Comparison of ENCODE assay signal across 1 cellular context in the genomic region with DNA sequence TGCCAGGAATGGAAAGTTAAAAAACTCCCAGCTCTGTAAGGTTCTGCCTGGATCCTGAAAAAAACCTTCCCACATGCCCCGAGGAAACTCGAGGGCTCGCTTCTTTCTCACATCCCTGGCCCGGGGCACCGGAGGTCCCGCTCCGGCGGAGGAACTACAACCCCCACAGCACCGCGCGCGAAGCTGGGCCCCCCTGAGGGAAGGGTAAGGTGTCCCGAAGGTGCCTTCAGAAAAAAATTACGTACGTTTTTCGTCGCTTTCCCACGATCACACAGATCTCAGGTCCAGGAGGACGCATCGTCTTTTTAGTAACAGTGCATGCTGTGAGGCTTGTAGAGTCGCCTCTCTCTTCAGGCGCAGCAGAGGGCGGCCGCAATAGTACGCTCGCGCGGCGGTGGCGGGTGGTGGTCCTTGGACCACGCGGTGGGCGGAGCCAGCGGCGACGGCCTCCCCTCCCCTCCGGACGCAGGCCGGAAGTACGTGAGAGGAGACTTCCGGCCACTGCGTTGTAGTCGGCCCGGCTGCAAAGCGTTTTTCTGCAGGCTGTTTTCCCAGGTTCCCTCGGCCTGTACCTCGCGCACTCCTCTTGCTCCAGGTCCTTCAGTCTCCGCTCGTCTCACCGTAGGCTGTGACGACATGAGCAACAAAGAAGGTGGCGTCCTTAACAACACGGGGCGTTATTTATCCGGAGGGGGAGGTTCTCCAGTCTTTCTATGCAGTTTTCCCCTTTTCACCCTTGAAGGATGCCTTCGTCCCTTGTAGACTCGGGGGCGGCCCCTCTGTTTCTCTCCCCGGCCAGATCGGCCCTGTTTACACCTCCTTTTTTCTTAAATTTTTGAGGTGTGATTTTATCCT.
TF ChIP-seq lines count a peak whose summit lies in the region.

Gene TSNAX (plus strand): TSS at position 495 of the 855 bp plus-strand sequence. CDS start 142 bp downstream, at position 637.

TF ChIP-seq in HepG2, 621 proteins besides CTCF, POLR2A, EP300 and RAD21 (continued from another document and continues in another):
- TF ChIP-seq PAXIP1 (CRISPR knock-in tag; conservative IDR thresholded peaks at IDR 0.05) (peak; percentile 57; the same call in 1 of the 2 replicates), ZFP1 (CRISPR knock-in tag; IDR thresholded peaks at IDR 0.05) (no peak), ZNF678 (CRISPR knock-in tag; IDR thresholded peaks at IDR 0.05) (0 out of 2 replicates have a peak, but pooled peaks have one; percentile 63), ZNF570 (CRISPR knock-in tag; IDR thresholded peaks at IDR 0.05; ENCODE audit: borderline replicate concordance) (no peak), ZNF230 (CRISPR knock-in tag; IDR thresholded peaks at IDR 0.05) (peak; percentile 62; the same call in 1 of the 2 replicates), KDM4B (CRISPR knock-in tag; IDR thresholded peaks at IDR 0.05) (0 out of 2 replicates have a peak, but pooled peaks have one; percentile 16), RFXAP (CRISPR knock-in tag; IDR thresholded peaks at IDR 0.05; ENCODE audit: borderline replicate concordance) (peak; percentile 53; the same call in 1 of the 2 replicates), MAF1 (CRISPR knock-in tag; IDR thresholded peaks at IDR 0.05; ENCODE audit: borderline replicate concordance) (peak; percentile 74; the same call in 1 of the 2 replicates), PHF20 (CRISPR knock-in tag; IDR thresholded peaks at IDR 0.05) (peak; percentile 85), SIN3A (IDR thresholded peaks at IDR 0.05; ENCODE audit: borderline replicate concordance, low read depth, low read length) (0 out of 2 replicates have a peak, but pooled peaks have one; percentile 45), ZNF44 (CRISPR knock-in tag; IDR thresholded peaks at IDR 0.05) (0 out of 2 replicates have a peak, but pooled peaks have one; percentile 1), ZNF724P (CRISPR knock-in tag; IDR thresholded peaks at IDR 0.05; ENCODE audit: borderline replicate concordance) (0 out of 2 replicates have a peak, but pooled peaks have one; percentile 60), SMAD1 (CRISPR knock-in tag; IDR thresholded peaks at IDR 0.05; ENCODE audit: borderline replicate concordance, low read depth) (0 out of 2 replicates have a peak, but pooled peaks have one; percentile 21), RFXANK (CRISPR knock-in tag; IDR thresholded peaks at IDR 0.05) (peak; percentile 66; the same call in 1 of the 2 replicates), HDAC2 (CRISPR knock-in tag; IDR thresholded peaks at IDR 0.05) (peak; percentile 43), NPAS2 (CRISPR knock-in tag; IDR thresholded peaks at IDR 0.05; ENCODE audit: borderline replicate concordance) (no peak), ZBTB25 (CRISPR knock-in tag; IDR thresholded peaks at IDR 0.05) (peak; percentile 82; the same call in 1 of the 2 replicates), ARNT2 (CRISPR knock-in tag; IDR thresholded peaks at IDR 0.05; ENCODE audit: low read depth) (peak; percentile 41; the same call in 1 of the 2 replicates), ONECUT2 (CRISPR knock-in tag; IDR thresholded peaks at IDR 0.05) (no peak), HOXA5 (CRISPR knock-in tag; IDR thresholded peaks at IDR 0.05) (peak; percentile 40), SIN3B (IDR thresholded peaks at IDR 0.05; ENCODE audit: low read length) (0 out of 2 replicates have a peak, but pooled peaks have one; percentile 25), CEBPG (CRISPR knock-in tag; IDR thresholded peaks at IDR 0.05) (peak; percentile 26; the same call in 1 of the 2 replicates), FOXJ3 (CRISPR knock-in tag; IDR thresholded peaks at IDR 0.05; ENCODE audit: borderline replicate concordance) (peak; percentile 51; the same call in 1 of the 2 replicates), THAP9 (CRISPR knock-in tag; IDR thresholded peaks at IDR 0.05; ENCODE audit: borderline replicate concordance) (peak; percentile 88; the same call in 1 of the 2 replicates), CC2D1A (CRISPR knock-in tag; IDR thresholded peaks at IDR 0.05) (no peak), MIER3 (CRISPR knock-in tag; IDR thresholded peaks at IDR 0.05; ENCODE audit: borderline replicate concordance) (peak; percentile 40; the same call in 1 of the 2 replicates), FOSL2 (CRISPR knock-in tag; IDR thresholded peaks at IDR 0.05) (peak; percentile 40), STAG1 (CRISPR knock-in tag; IDR thresholded peaks at IDR 0.05) (no peak), GTF3A (CRISPR knock-in tag; conservative IDR thresholded peaks at IDR 0.05) (no peak), ZMAT3 (CRISPR knock-in tag; conservative IDR thresholded peaks at IDR 0.05) (peak; percentile 81), CREM (IDR thresholded peaks at IDR 0.05) (peak; percentile 85), CREM (CRISPR knock-in tag; IDR thresholded peaks at IDR 0.05) (no peak), SAFB2 (CRISPR knock-in tag; IDR thresholded peaks at IDR 0.05; ENCODE audit: borderline replicate concordance, low read depth) (0 out of 2 replicates have a peak, but pooled peaks have one; percentile 76), FOXK2 (IDR thresholded peaks at IDR 0.05) (peak; percentile 43; the same call in 1 of the 2 replicates), ZNF790 (CRISPR knock-in tag; IDR thresholded peaks at IDR 0.05; ENCODE audit: borderline replicate concordance) (no peak; the same call in 1 of the 2 replicates), ZNF274 (CRISPR knock-in tag; IDR thresholded peaks at IDR 0.05) (0 out of 2 replicates have a peak, but pooled peaks have one; percentile 40), MTA1 (CRISPR knock-in tag; IDR thresholded peaks at IDR 0.05; ENCODE audit: borderline replicate concordance) (peak; percentile 66; the same call in 1 of the 2 replicates), TGIF2 (CRISPR knock-in tag; IDR thresholded peaks at IDR 0.05) (no peak), HOXA3 (CRISPR knock-in tag; IDR thresholded peaks at IDR 0.05) (peak; percentile 87)
- TF ChIP-seq, protein P1, sequence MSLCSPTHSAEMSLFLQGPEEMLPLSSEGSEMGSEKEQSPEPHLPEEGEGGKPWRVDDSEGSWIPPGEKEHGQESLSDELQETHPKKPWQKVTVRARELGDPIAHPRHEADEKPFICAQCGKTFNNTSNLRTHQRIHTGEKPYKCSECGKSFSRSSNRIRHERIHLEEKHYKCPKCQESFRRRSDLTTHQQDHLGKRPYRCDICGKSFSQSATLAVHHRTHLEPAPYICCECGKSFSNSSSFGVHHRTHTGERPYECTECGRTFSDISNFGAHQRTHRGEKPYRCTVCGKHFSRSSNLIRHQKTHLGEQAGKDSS (CRISPR knock-in tag; IDR thresholded peaks at IDR 0.05; ENCODE audit: borderline replicate concordance, low read depth), result 0 out of 2 replicates have a peak, but pooled peaks have one; percentile 57
- TF ChIP-seq, protein P2, sequence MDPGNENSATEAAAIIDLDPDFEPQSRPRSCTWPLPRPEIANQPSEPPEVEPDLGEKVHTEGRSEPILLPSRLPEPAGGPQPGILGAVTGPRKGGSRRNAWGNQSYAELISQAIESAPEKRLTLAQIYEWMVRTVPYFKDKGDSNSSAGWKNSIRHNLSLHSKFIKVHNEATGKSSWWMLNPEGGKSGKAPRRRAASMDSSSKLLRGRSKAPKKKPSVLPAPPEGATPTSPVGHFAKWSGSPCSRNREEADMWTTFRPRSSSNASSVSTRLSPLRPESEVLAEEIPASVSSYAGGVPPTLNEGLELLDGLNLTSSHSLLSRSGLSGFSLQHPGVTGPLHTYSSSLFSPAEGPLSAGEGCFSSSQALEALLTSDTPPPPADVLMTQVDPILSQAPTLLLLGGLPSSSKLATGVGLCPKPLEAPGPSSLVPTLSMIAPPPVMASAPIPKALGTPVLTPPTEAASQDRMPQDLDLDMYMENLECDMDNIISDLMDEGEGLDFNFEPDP (CRISPR knock-in tag; conservative IDR thresholded peaks at IDR 0.05), result no peak
- TF ChIP-seq, protein P3, sequence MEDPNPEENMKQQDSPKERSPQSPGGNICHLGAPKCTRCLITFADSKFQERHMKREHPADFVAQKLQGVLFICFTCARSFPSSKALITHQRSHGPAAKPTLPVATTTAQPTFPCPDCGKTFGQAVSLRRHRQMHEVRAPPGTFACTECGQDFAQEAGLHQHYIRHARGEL (CRISPR knock-in tag; IDR thresholded peaks at IDR 0.05), result 0 out of 2 replicates have a peak, but pooled peaks have one; percentile 64
- TF ChIP-seq, protein P4, sequence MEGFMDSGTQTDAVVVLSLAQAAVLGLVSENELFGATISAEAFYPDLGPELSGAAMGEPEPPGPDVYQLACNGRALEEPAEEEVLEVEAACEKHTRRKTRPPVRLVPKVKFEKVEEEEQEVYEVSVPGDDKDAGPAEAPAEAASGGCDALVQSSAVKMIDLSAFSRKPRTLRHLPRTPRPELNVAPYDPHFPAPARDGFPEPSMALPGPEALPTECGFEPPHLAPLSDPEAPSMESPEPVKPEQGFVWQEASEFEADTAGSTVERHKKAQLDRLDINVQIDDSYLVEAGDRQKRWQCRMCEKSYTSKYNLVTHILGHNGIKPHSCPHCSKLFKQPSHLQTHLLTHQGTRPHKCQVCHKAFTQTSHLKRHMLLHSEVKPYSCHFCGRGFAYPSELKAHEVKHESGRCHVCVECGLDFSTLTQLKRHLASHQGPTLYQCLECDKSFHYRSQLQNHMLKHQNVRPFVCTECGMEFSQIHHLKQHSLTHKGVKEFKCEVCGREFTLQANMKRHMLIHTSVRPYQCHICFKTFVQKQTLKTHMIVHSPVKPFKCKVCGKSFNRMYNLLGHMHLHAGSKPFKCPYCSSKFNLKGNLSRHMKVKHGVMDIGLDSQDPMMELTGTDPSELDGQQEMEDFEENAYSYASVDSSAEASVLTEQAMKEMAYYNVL (CRISPR knock-in tag; IDR thresholded peaks at IDR 0.05; ENCODE audit: borderline replicate concordance), result peak; percentile 54; the same call in 1 of the 2 replicates
- TF ChIP-seq, protein P5, sequence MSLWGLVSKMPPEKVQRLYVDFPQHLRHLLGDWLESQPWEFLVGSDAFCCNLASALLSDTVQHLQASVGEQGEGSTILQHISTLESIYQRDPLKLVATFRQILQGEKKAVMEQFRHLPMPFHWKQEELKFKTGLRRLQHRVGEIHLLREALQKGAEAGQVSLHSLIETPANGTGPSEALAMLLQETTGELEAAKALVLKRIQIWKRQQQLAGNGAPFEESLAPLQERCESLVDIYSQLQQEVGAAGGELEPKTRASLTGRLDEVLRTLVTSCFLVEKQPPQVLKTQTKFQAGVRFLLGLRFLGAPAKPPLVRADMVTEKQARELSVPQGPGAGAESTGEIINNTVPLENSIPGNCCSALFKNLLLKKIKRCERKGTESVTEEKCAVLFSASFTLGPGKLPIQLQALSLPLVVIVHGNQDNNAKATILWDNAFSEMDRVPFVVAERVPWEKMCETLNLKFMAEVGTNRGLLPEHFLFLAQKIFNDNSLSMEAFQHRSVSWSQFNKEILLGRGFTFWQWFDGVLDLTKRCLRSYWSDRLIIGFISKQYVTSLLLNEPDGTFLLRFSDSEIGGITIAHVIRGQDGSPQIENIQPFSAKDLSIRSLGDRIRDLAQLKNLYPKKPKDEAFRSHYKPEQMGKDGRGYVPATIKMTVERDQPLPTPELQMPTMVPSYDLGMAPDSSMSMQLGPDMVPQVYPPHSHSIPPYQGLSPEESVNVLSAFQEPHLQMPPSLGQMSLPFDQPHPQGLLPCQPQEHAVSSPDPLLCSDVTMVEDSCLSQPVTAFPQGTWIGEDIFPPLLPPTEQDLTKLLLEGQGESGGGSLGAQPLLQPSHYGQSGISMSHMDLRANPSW (CRISPR knock-in tag; IDR thresholded peaks at IDR 0.05; ENCODE audit: borderline replicate concordance), result peak; percentile 65; the same call in 1 of the 2 replicates
